ENCODE assay signal across 1 cellular context in the genomic region with DNA sequence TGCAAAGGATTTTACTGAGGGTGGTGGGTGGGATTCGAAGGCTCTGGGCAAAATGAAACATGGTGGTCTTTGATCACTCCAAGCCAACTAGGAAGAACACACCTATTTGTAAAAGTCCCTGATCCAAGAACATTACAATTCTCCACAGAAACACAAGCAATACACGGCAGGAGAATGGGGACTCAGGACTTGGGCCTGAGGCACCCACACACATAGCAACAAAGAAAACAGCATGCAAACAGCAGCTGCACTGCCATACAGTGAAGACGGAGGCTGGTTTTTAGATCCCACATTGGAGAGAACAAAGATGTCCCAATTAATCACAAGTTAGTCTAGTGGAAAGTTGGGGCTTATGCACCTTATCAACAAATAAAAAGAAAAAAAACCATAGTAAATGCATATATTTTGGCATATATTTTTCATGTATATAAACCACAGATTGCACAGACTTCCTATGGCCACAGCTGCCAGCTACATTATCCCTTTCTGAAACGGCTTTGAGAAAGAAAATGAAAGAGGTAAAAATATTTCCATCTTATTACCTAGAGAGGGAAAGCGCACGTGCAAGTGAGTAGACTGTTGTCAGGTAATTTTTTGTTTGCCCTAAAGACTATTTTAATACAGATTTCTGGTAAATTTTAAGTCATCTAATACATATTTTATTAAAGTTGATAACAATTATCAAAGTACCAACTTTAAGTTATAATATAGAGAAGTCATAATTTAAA.
TF ChIP-seq lines count a peak whose summit lies in the region.

No MANE protein-coding gene starts in this region.

TF ChIP-seq in IMR-90, 13 proteins besides CTCF, POLR2A, EP300 and RAD21 (continued from another document):
- TF ChIP-seq, protein P1, sequence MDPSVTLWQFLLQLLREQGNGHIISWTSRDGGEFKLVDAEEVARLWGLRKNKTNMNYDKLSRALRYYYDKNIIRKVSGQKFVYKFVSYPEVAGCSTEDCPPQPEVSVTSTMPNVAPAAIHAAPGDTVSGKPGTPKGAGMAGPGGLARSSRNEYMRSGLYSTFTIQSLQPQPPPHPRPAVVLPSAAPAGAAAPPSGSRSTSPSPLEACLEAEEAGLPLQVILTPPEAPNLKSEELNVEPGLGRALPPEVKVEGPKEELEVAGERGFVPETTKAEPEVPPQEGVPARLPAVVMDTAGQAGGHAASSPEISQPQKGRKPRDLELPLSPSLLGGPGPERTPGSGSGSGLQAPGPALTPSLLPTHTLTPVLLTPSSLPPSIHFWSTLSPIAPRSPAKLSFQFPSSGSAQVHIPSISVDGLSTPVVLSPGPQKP (IDR thresholded peaks at IDR 0.05; ENCODE audit: borderline replicate concordance, low read depth, low read length), result no peak
- TF ChIP-seq SMC3 (IDR thresholded peaks at IDR 0.05; ENCODE audit: low read depth, low read length) (no peak), MAFK (IDR thresholded peaks at IDR 0.05; ENCODE audit: low read depth, low read length) (no peak)
TF ChIP-seq in IMR-90: peak in this region for 0.
